ENCODE assay signal across 15 cellular contexts in genomic region chr15:89140595-89140994, GRCh38. TPM values are rescaled to one million over a fixed set of nuclear protein-coding genes. Genes with fewer than 3 reads are reported as not detected.
DNase-seq lines count a peak whose midpoint lies in the region; ATAC-seq and TF ChIP-seq lines count a peak whose summit lies in the region.
"Had no signal": no experiment of that assay in that cellular context is flagged by ENCODE, and none has a peak within 500 bp of the region (broad histone marks: within the 10 kb centered on the region; RNA-seq: fewer than 3 reads in every experiment).

No MANE protein-coding gene starts in this region.

- H3K36me3 Mint-ChIP-seq in activated CD8-positive, alpha-beta memory T cell treated with anti-CD3 and anti-CD28 coated beads, Interleukin-2, amount 10 ng/mL, durations not matched to agents 7 days and 5 days = peaks cover 13% of the 10 kb centered on the region

- TF ChIP-seq POLR2A in erythroblast (IDR thresholded peaks at IDR 0.05; ENCODE audit: low read length) = no peak

- H3K4me1 ChIP-seq in left lung = peaks cover 26 to 98% of the 10 kb centered on the region in 2 donors
- H3K4me1 ChIP-seq in subcutaneous abdominal adipose tissue (ENCODE audit: control insufficient read depth in 5 of 5, insufficient read depth in 5 of 5, low read length in 5 of 5) = peaks cover 22 to 76% (median 54%) of the 10 kb centered on the region in 5 donors

- peak; percentile 28 for ATAC-seq in activated CD8-positive, alpha-beta memory T cell treated with anti-CD3 and anti-CD28 coated beads, Interleukin-2, amount 10 ng/mL, durations not matched to agents 7 days and 5 days
- no peak for ATAC-seq in left lung
- ATAC-seq: gastroesophageal sphincter had no signal

- H3K9me3 Mint-ChIP-seq in activated CD8-positive, alpha-beta memory T cell treated with anti-CD3 and anti-CD28 coated beads, Interleukin-2, amount 10 ng/mL, durations not matched to agents 7 days and 5 days (ENCODE audit: low read depth) = no peaks in the 10 kb centered on the region

- H3K27me3 ChIP-seq in left lung (no peaks in the 10 kb centered on the region), subcutaneous abdominal adipose tissue (ENCODE audit: control insufficient read depth in 5 of 5, insufficient read depth in 4 of 5, low read length in 5 of 5) (no peaks in the 10 kb centered on the region)
- H3K27me3 ChIP-seq: gastroesophageal sphincter, uterus had no signal

- H3K9ac ChIP-seq in subcutaneous abdominal adipose tissue (ENCODE audit: low read length in 5 of 5) = no peak overlapping the region

- H3K27ac ChIP-seq in left lung (peak overlapping the region; percentile 35 to 36), subcutaneous abdominal adipose tissue (ENCODE audit: low read depth, low read length) (peak overlapping the region; percentile 30)

- TF ChIP-seq CTCF in left lung (IDR thresholded peaks at IDR 0.05) = no peak

- H3K9me3 ChIP-seq in left lung = no peaks in the 10 kb centered on the region
- no peaks in the 10 kb centered on the region for H3K9me3 ChIP-seq in subcutaneous abdominal adipose tissue (ENCODE audit: control insufficient read depth in 5 of 5, low read length in 5 of 5)
- H3K9me3 ChIP-seq: gastroesophageal sphincter, psoas muscle, uterus had no signal

- DNase-seq in activated CD8-positive, alpha-beta memory T cell treated with anti-CD3 and anti-CD28 coated beads, Interleukin-2, amount 10 ng/mL, durations not matched to agents 7 days and 5 days = no peak
- DNase-seq in activated CD8-positive, alpha-beta memory T cell treated with anti-CD3 and anti-CD28 coated beads, Interleukin-2, amount 50 U/mL, for 4 hours = no peak
- DNase-seq in NCI-H69 (lab: John Stamatoyannopoulos, UW) = peak; percentile 10
- no peak for DNase-seq in left lung
- DNase-seq in SKM-1 (lab: John Stamatoyannopoulos, UW; ENCODE audit: unreplicated experiment) = no peak
- DNase-seq in NCI-H2171 treated with DMSO at 0.1 percent for 48 hours (lab: John Stamatoyannopoulos, UW) = no peak
- DNase-seq in erythroblast (lab: John Stamatoyannopoulos, UW) = no peak
- DNase-seq: activated gamma-delta T cell, COR-L47, MM.1S, psoas muscle, SIG-M5, uterus had no signal

- intact Hi-C loops in left lung (cut with DNase I) = no loop called here

- peak overlapping the region; percentile 34 for H3K27ac Mint-ChIP-seq in activated CD8-positive, alpha-beta memory T cell treated with anti-CD3 and anti-CD28 coated beads, Interleukin-2, amount 10 ng/mL, durations not matched to agents 7 days and 5 days

- H3K36me3 ChIP-seq in left lung (peaks cover 0 to 12% of the 10 kb centered on the region in 2 donors), subcutaneous abdominal adipose tissue (ENCODE audit: control insufficient read depth in 5 of 5, insufficient read depth in 5 of 5, low read length in 5 of 5) (no peaks in the 10 kb centered on the region)
- H3K36me3 ChIP-seq: uterus had no signal

- H3K4me1 Mint-ChIP-seq in activated CD8-positive, alpha-beta memory T cell treated with anti-CD3 and anti-CD28 coated beads, Interleukin-2, amount 10 ng/mL, durations not matched to agents 7 days and 5 days = peaks cover 48% of the 10 kb centered on the region

- H3K4me3 ChIP-seq in left lung (no peak overlapping the region), subcutaneous abdominal adipose tissue (ENCODE audit: low read depth in 1 of 5, low read length in 5 of 5) (no peak overlapping the region)
- H3K4me3 ChIP-seq: gastroesophageal sphincter, psoas muscle, uterus had no signal

- H3K4me3 Mint-ChIP-seq in activated CD8-positive, alpha-beta memory T cell treated with anti-CD3 and anti-CD28 coated beads, Interleukin-2, amount 10 ng/mL, durations not matched to agents 7 days and 5 days = no peak overlapping the region

- no peaks in the 10 kb centered on the region for H3K27me3 Mint-ChIP-seq in activated CD8-positive, alpha-beta memory T cell treated with anti-CD3 and anti-CD28 coated beads, Interleukin-2, amount 10 ng/mL, durations not matched to agents 7 days and 5 days

- CTCF ChIA-PET in activated CD8-positive, alpha-beta memory T cell treated with anti-CD3 and anti-CD28 coated beads, Interleukin-2, amount 10 ng/mL, durations not matched to agents 7 days and 5 days (lab: Charles Lee) = interaction anchor here (0.6 to 1.7 kb wide), 3 partner anchors 11 to 66 kb away, joined by 4 to 7 read pairs (median 5); no protein-coding TSS in a partner anchor

RNA-seq across cellular contexts. Expression of gene ABHD2, which starts 52.3 kb away (rescaled TPM):
- 10 to 100 TPM; 53.3 to 58.1 TPM for total RNA-seq in activated CD8-positive, alpha-beta memory T cell treated with anti-CD3 and anti-CD28 coated beads, Interleukin-2, amount 10 ng/mL, durations not matched to agents 7 days and 5 days
- 100 to 1,000 TPM; 214 to 231 TPM for total RNA-seq in left lung
